In the genomic region with DNA sequence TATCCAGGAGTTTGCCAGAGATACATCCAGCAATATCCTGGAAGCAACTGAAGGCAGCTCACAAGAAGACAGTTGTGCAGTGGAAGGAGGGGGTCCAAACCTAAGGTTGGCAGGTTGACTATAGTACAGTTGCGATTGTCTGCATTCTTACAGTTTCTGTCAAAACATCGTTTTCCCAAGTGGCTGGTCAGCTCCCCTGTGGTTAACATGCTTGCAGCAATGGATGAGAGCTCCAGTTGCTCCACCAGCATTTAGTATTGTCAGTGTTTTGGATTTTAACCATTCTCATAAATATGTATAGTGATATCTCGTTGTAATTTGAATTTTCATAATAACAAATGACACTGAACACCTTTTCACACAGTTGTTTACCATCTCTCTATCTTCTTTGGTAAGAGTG, we compare ENCODE assay signal across 13 cellular contexts. TPM values are rescaled to one million over a fixed set of nuclear protein-coding genes. Genes with fewer than 3 reads are reported as not detected.
A peak's percentile ranks its signal among the peaks of the same experiment; 100 is the strongest.
DNase-seq lines count a peak whose midpoint lies in the region; ATAC-seq and TF ChIP-seq lines count a peak whose summit lies in the region.
"Had no signal": no experiment of that assay in that cellular context is flagged by ENCODE, and none has a peak within 500 bp of the region (broad histone marks: within the 10 kb centered on the region; RNA-seq: fewer than 3 reads in every experiment).

No MANE protein-coding gene starts in this region.

- BruUV-seq in OCI-LY7 (replicated peaks; lab: Mats Ljungman, UMichigan) = no TSS peak

- no peak overlapping the region for H2AFZ ChIP-seq in OCI-LY7 (ENCODE audit: low read length)

- H3K4me1 Mint-ChIP-seq in activated CD4-positive, alpha-beta T cell treated with anti-CD3 and anti-CD28 coated beads, Interleukin-2, amount 10 ng/mL, durations not matched to agents 7 days and 5 days = peaks cover 97% of the 10 kb centered on the region
- H3K4me1 Mint-ChIP-seq in effector memory CD8-positive, alpha-beta T cell (ENCODE audit: low read depth in 2 of 2) = peaks cover 91% of the 10 kb centered on the region in 2 donors

- intact Hi-C loops in OCI-LY7 (cut with micrococcal nuclease; ENCODE audit: unreplicated experiment) = no loop called here
- intact Hi-C loops in stomach (cut with DNase I; ENCODE audit: low total_unique reads) = no loop called here

- 70 to 83% (median 78%) methylated on average over 3 of the region's 3 CpGs for WGBS in stomach, 5 donors

- no peaks in the 10 kb centered on the region for H3K27me3 Mint-ChIP-seq in activated CD4-positive, alpha-beta T cell treated with anti-CD3 and anti-CD28 coated beads, Interleukin-2, amount 10 ng/mL, durations not matched to agents 7 days and 5 days
- H3K27me3 Mint-ChIP-seq in effector memory CD8-positive, alpha-beta T cell = no peaks in the 10 kb centered on the region

- POLR2A ChIA-PET in activated CD4-positive, alpha-beta T cell treated with anti-CD3 and anti-CD28 coated beads, Interleukin-2, amount 10 ng/mL, durations not matched to agents 7 days and 5 days (lab: Charles Lee) = interaction anchor here (1.1 kb wide), 1 partner anchor 12 kb away, joined by 5 read pairs; no protein-coding TSS in a partner anchor
- POLR2A ChIA-PET in OCI-LY7 (lab: Charles Lee) = interaction anchor here (0.8 kb wide), 1 partner anchor 93 kb away, joined by 3 read pairs; no protein-coding TSS in a partner anchor

- H3K4me3 ChIP-seq in OCI-LY7 (ENCODE audit: low read depth, low read length, poor library complexity, severe bottlenecking) = no peak overlapping the region
- no peak overlapping the region for H3K4me3 ChIP-seq in stomach

- H3K9me2 ChIP-seq in OCI-LY7 (ENCODE audit: insufficient read depth, low read length) = no peaks in the 10 kb centered on the region
- H3K9me2 ChIP-seq: SK-N-SH had no signal

- no peaks in the 10 kb centered on the region for H3K27me3 ChIP-seq in stomach

- DNase-seq in activated CD4-positive, alpha-beta T cell treated with anti-CD3 and anti-CD28 coated beads, Interleukin-2, amount 10 ng/mL, durations not matched to agents 7 days and 5 days = no peak
- DNase-seq in activated CD4-positive, alpha-beta T cell treated with anti-CD3 and anti-CD28 coated beads for 48 hours = no peak
- no peak for DNase-seq in OCI-LY7 (ENCODE audit: low spot score)
- DNase-seq in effector memory CD8-positive, alpha-beta T cell = no peak
- DNase-seq in stomach = no peak
- no peak for DNase-seq in DMS79 treated with DMSO at 0.1 percent for 48 hours (lab: John Stamatoyannopoulos, UW)
- DNase-seq in midbrain (lab: John Stamatoyannopoulos, UW) = no peak
- no peak for DNase-seq in kidney glomerular epithelial cell (lab: John Stamatoyannopoulos, UW)
- DNase-seq: DMS 273 treated with DMSO at 0.1 percent for 48 hours, foreskin fibroblast, NCI-H2081 treated with DMSO at 0.1 percent for 48 hours, SK-N-SH had no signal

- peak overlapping the region; percentile 53 for H3K4me3 Mint-ChIP-seq in activated CD4-positive, alpha-beta T cell treated with anti-CD3 and anti-CD28 coated beads, Interleukin-2, amount 10 ng/mL, durations not matched to agents 7 days and 5 days
- peak overlapping the region; percentile 74 to 99 for H3K4me3 Mint-ChIP-seq in effector memory CD8-positive, alpha-beta T cell
- H3K4me3 Mint-ChIP-seq: neural crest cell had no signal

- TF ChIP-seq CTCF in OCI-LY7 (conservative IDR thresholded peaks at IDR 0.05; ENCODE audit: low read length) (no peak), stomach (IDR thresholded peaks at IDR 0.05) (no peak)

- peaks cover 51% of the 10 kb centered on the region for H3K36me3 Mint-ChIP-seq in activated CD4-positive, alpha-beta T cell treated with anti-CD3 and anti-CD28 coated beads, Interleukin-2, amount 10 ng/mL, durations not matched to agents 7 days and 5 days (ENCODE audit: low read depth)
- H3K36me3 Mint-ChIP-seq in effector memory CD8-positive, alpha-beta T cell (ENCODE audit: insufficient read depth) = peaks cover 83% of the 10 kb centered on the region

- peaks cover 98% of the 10 kb centered on the region for H3K4me1 ChIP-seq in OCI-LY7 (ENCODE audit: insufficient read depth, low read length, poor library complexity, severe bottlenecking)
- peaks cover 95 to 100% (median 100%) of the 10 kb centered on the region in 4 donors for H3K4me1 ChIP-seq in stomach

- H3K4me2 ChIP-seq in OCI-LY7 (ENCODE audit: low read length) = peak overlapping the region; percentile 97
- H3K4me2 ChIP-seq: SK-N-SH had no signal

- H3K27ac ChIP-seq in OCI-LY7 (ENCODE audit: low read depth, low read length, poor library complexity, severe bottlenecking) (peak overlapping the region; percentile 98), stomach (peak overlapping the region in 4 of 5 donors; percentile 28 to 94 (median 62))

- no peak for ATAC-seq in effector memory CD8-positive, alpha-beta T cell (replicated peaks)

- no peak for TF ChIP-seq POLR2A in stomach (IDR thresholded peaks at IDR 0.05)

- peaks cover 92% of the 10 kb centered on the region for H3K79me2 ChIP-seq in OCI-LY7 (ENCODE audit: insufficient read depth, low read depth, low read length)

- H3K9me3 ChIP-seq in OCI-LY7 (ENCODE audit: low read length) = no peaks in the 10 kb centered on the region
- no peaks in the 10 kb centered on the region for H3K9me3 ChIP-seq in stomach
- H3K9me3 ChIP-seq: SK-N-SH had no signal

- H3K27ac Mint-ChIP-seq in activated CD4-positive, alpha-beta T cell treated with anti-CD3 and anti-CD28 coated beads, Interleukin-2, amount 10 ng/mL, durations not matched to agents 7 days and 5 days = peak overlapping the region; percentile 90
- H3K27ac Mint-ChIP-seq in effector memory CD8-positive, alpha-beta T cell = peak overlapping the region; percentile 89 to 99

- H3K36me3 ChIP-seq in OCI-LY7 (ENCODE audit: insufficient read depth, low read length) (peaks cover 42% of the 10 kb centered on the region), stomach (peaks cover 0 to 14% (median 9%) of the 10 kb centered on the region in 4 donors)

- TF ChIP-seq EP300 in stomach (IDR thresholded peaks at IDR 0.05) = no peak

- CTCF ChIA-PET in activated CD4-positive, alpha-beta T cell treated with anti-CD3 and anti-CD28 coated beads, Interleukin-2, amount 10 ng/mL, durations not matched to agents 7 days and 5 days (lab: Charles Lee) = interaction anchor here (1.1 to 5.3 kb wide), 5 partner anchors 9 to 158 kb away, joined by 3 to 39 read pairs (median 9); no protein-coding TSS in a partner anchor
- CTCF ChIA-PET in OCI-LY7 (lab: Charles Lee; ENCODE audit: unreplicated experiment) = interaction anchor here (0.9 to 1.9 kb wide), 2 partner anchors 48 to 77 kb away, joined by 3 to 8 read pairs; no protein-coding TSS in a partner anchor

- no peaks in the 10 kb centered on the region for H3K9me3 Mint-ChIP-seq in activated CD4-positive, alpha-beta T cell treated with anti-CD3 and anti-CD28 coated beads, Interleukin-2, amount 10 ng/mL, durations not matched to agents 7 days and 5 days
- H3K9me3 Mint-ChIP-seq in effector memory CD8-positive, alpha-beta T cell = no peaks in the 10 kb centered on the region
- H3K9me3 Mint-ChIP-seq: neural crest cell had no signal

- no peaks in the 10 kb centered on the region for H4K20me1 ChIP-seq in OCI-LY7 (ENCODE audit: insufficient read depth, low read length)

RNA-seq across cellular contexts. Expression of gene KLF13, which starts 31.5 kb away (rescaled TPM):
- 100 to 1,000 TPM; 235 to 264 TPM for total RNA-seq in activated CD4-positive, alpha-beta T cell treated with anti-CD3 and anti-CD28 coated beads, Interleukin-2, amount 10 ng/mL, durations not matched to agents 7 days and 5 days
- 62.0 and 64.6 TPM in 2 replicates for total RNA-seq in OCI-LY7 (2014; rRNA removed; shearing (Covaris generic))
- total RNA-seq in OCI-LY7 (2022) = 62.6 and 63.2 TPM in 2 replicates
- 10 to 100 TPM in 4 of 5 donors, 1 to 10 TPM in 1; 9.3 to 74.0 (median 38.8) TPM for total RNA-seq in stomach
- 10 to 100 TPM; 23.0 to 30.7 (median 24.3) TPM for polyA plus RNA-seq in stomach
